ENCODE assay signal across 26 cellular contexts in genomic region chr3:59310736-59311135, GRCh38.
"Had no signal": no experiment of that assay in that cellular context is flagged by ENCODE, and none has a peak within 500 bp of the region (broad histone marks: within the 10 kb centered on the region; RNA-seq: fewer than 3 reads in every experiment).

No MANE protein-coding gene starts in this region.

- H3K27me3 ChIP-seq: ascending aorta, heart left ventricle, ovary, stomach, suprapubic skin, tibial artery, upper lobe of right lung had no signal

- H3K27me3 Mint-ChIP-seq: activated CD4-positive, alpha-beta T cell treated with anti-CD3 and anti-CD28 coated beads for 36 hours; progenitor cell of endocrine pancreas had no signal

- H3K4me1 ChIP-seq: ascending aorta, left ventricle myocardium inferior, stomach, suprapubic skin, tibial artery, upper lobe of right lung had no signal

- H3K4me3 ChIP-seq: ascending aorta, heart left ventricle, left ventricle myocardium inferior, lung, ovary, skin epidermis, stomach, suprapubic skin, tibial artery, upper lobe of right lung had no signal

- H3K9me3 ChIP-seq: ascending aorta, heart left ventricle, left ventricle myocardium inferior, ovary, stomach, suprapubic skin, tibial artery, upper lobe of right lung had no signal

- H3K36me3 Mint-ChIP-seq: brain; stimulated activated effector memory CD8-positive, alpha-beta T cell treated with anti-CD3 and anti-CD28 coated beads, Interleukin-12 subunit alpha, Interleukin-12 subunit beta, amount 100 ng/mL, for 72 hours had no signal

- H3K4me3 Mint-ChIP-seq: activated CD4-positive, alpha-beta T cell treated with anti-CD3 and anti-CD28 coated beads for 36 hours; brain; nephron progenitor cell; stimulated activated effector memory CD8-positive, alpha-beta T cell treated with anti-CD3 and anti-CD28 coated beads, Interleukin-12 subunit alpha, Interleukin-12 subunit beta, amount 100 ng/mL, for 72 hours had no signal

- H3K27ac Mint-ChIP-seq: activated CD4-positive, alpha-beta T cell treated with anti-CD3 and anti-CD28 coated beads for 36 hours; activated naive CD4-positive, alpha-beta T cell treated with anti-CD3 and anti-CD28 coated beads, Interleukin-2, amount 50 U/mL, for 72 hours; nephron progenitor cell; progenitor cell of endocrine pancreas; stimulated activated effector memory CD8-positive, alpha-beta T cell treated with anti-CD3 and anti-CD28 coated beads, Interleukin-12 subunit alpha, Interleukin-12 subunit beta, amount 100 ng/mL, for 72 hours had no signal

- H3K9me3 Mint-ChIP-seq: nephron progenitor cell; stimulated activated effector memory CD8-positive, alpha-beta T cell treated with anti-CD3 and anti-CD28 coated beads, Interleukin-12 subunit alpha, Interleukin-12 subunit beta, amount 100 ng/mL, for 72 hours had no signal

- H3K36me3 ChIP-seq: ascending aorta, heart left ventricle, left ventricle myocardium inferior, ovary, stomach, suprapubic skin, tibial artery, upper lobe of right lung had no signal

- ATAC-seq: activated CD4-positive, alpha-beta T cell treated with anti-CD3 and anti-CD28 coated beads for 36 hours; activated naive CD4-positive, alpha-beta T cell treated with anti-CD3 and anti-CD28 coated beads, Interleukin-2, amount 50 U/mL, for 72 hours; esophagus mucosa; heart left ventricle; sciatic nerve; stimulated activated effector memory CD8-positive, alpha-beta T cell treated with anti-CD3 and anti-CD28 coated beads, Interleukin-12 subunit alpha, Interleukin-12 subunit beta, amount 100 ng/mL, for 72 hours; upper lobe of right lung had no signal

- DNase-seq: activated CD4-positive, alpha-beta T cell treated with anti-CD3 and anti-CD28 coated beads for 36 hours; activated CD4-positive, alpha-beta T cell treated with anti-CD3 and anti-CD28 coated beads, Interleukin-2, amount 50 U/mL, for 48 hours; activated CD4-positive, CD25-positive, alpha-beta regulatory T cell; activated CD8-positive, alpha-beta memory T cell treated with anti-CD3 and anti-CD28 coated beads for 24 hours; activated T-cell treated with anti-CD3 and anti-CD28 coated beads, Interleukin-2, amount 50 U/mL, for 1 hour; central memory CD4-positive, alpha-beta T cell; foreskin fibroblast; heart left ventricle; left ventricle myocardium inferior; nephron progenitor cell; ovary; retina; stimulated activated CD4-positive, alpha-beta T cell treated with anti-CD3 and anti-CD28 coated beads, Interleukin-4, amount 100 ng/mL, for 24 hours; stomach; tibial artery; upper lobe of right lung had no signal

- H3K27ac ChIP-seq: ascending aorta, heart left ventricle, left ventricle myocardium inferior, ovary, skin epidermis, stomach, suprapubic skin, tibial artery, upper lobe of right lung had no signal
